In the genomic region with DNA sequence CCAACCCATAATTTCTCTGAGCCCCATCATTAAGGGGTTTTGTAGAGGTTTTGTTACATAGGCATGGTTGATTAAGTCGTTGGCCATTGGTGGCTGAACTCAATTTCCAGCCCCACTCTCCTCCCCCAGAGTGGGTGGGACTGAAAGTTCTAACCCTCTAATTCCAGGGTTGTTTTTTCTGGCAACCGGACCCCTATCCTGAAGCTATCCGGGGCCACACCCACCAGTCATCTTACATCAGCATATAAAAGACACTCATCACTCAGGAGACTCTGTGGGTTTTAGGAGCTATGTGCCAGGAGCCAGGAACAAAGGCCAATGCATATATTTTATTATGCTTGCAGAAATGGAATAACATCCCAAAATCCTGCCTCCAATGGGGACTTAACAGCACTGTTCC, we compare ENCODE assay signal across 15 cellular contexts.
"Had no signal": no experiment of that assay in that cellular context is flagged by ENCODE, and none has a peak within 500 bp of the region (broad histone marks: within the 10 kb centered on the region; RNA-seq: fewer than 3 reads in every experiment).

No MANE protein-coding gene starts in this region.

- H3K27me3 ChIP-seq: esophagus squamous epithelium, ovary, right atrium auricular region, sigmoid colon, tibial artery, upper lobe of left lung, uterus had no signal

- ATAC-seq: heart right ventricle; naive thymus-derived CD8-positive, alpha-beta T cell; stimulated activated naive CD8-positive, alpha-beta T cell treated with anti-CD3 and anti-CD28 coated beads, Interleukin-15, Interleukin-2, amounts not matched to agents 100 U/mL and 50 U/mL, for 24 hours had no signal

- H3K4me3 ChIP-seq: esophagus squamous epithelium, heart right ventricle, ovary, right atrium auricular region, sigmoid colon, smooth muscle cell, tibial artery, upper lobe of left lung, uterus had no signal

- H3K4me1 ChIP-seq: esophagus squamous epithelium, upper lobe of left lung had no signal

- H3K27ac ChIP-seq: esophagus squamous epithelium, heart right ventricle, ovary, right atrium auricular region, sigmoid colon, tibial artery, upper lobe of left lung, uterus had no signal

- H3K4me1 Mint-ChIP-seq: naive thymus-derived CD8-positive, alpha-beta T cell had no signal

- DNase-seq: dermis blood vessel endothelial cell; esophagus squamous epithelium; heart right ventricle; hypothalamus; kidney glomerular epithelial cell; naive thymus-derived CD8-positive, alpha-beta T cell; ovary; sigmoid colon; stimulated activated CD4-positive, alpha-beta T cell treated with anti-CD3 and anti-CD28 coated beads, Interleukin-2, amount 100 ng/mL, for 48 hours; stimulated activated naive CD8-positive, alpha-beta T cell treated with anti-CD3 and anti-CD28 coated beads, Interleukin-15, Interleukin-2, amounts not matched to agents 100 U/mL and 50 U/mL, for 24 hours; tibial artery; upper lobe of left lung; uterus had no signal

- H3K4me3 Mint-ChIP-seq: naive thymus-derived CD8-positive, alpha-beta T cell had no signal

- H3K36me3 Mint-ChIP-seq: naive thymus-derived CD8-positive, alpha-beta T cell had no signal

- H3K9me3 ChIP-seq: esophagus squamous epithelium, ovary, right atrium auricular region, sigmoid colon, tibial artery, upper lobe of left lung, uterus had no signal

- H3K27ac Mint-ChIP-seq: naive thymus-derived CD8-positive, alpha-beta T cell had no signal

- H3K4me2 ChIP-seq: smooth muscle cell had no signal

- H3K36me3 ChIP-seq: esophagus squamous epithelium, heart right ventricle, ovary, right atrium auricular region, sigmoid colon, tibial artery, upper lobe of left lung, uterus had no signal
